Comparison of ENCODE assay signal across 1 cellular context in the genomic region with DNA sequence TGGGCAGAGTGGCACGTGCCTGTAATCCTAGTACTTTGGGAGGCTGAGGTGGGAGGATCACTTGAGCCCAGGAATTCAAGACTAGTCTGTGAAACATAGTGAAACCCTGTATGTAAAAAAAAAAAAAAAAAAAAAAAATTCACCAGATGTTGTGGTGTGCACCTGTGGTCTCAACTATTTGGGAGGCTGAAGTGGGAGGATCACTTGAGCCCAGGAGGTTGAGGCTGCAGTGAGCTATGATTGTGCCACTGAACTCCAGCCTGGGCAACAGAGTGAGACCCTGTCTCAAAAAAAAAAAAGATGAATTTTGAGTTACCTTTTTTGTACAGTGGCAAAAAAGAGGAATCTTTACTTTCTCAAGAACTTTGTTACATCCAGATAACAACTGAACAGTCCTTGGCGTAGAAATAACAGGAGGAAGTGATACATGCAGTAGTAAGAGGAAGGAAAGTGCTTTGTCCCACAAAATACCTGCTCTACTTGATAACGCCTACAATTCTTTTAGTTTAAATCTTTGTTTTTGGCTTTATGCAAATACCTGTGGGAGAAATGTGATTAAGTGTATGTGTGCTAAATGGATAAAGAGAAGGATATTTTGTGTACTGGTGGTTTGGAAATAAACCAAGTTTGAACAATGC.
TF ChIP-seq lines count a peak whose summit lies in the region.

No MANE protein-coding gene starts in this region.

TF ChIP-seq in GM12878, 131 proteins besides CTCF, POLR2A, EP300 and RAD21:
- TF ChIP-seq RBBP5 (conservative IDR thresholded peaks at IDR 0.05) (no peak), TBL1XR1 (IDR thresholded peaks at IDR 0.05; ENCODE audit: low read depth, low read length) (no peak), SPI1 (IDR thresholded peaks at IDR 0.05; ENCODE audit: borderline replicate concordance, insufficient read depth, low read depth, low read length) (peak; percentile 18; the same call in 1 of the 2 replicates), SMARCA5 (IDR thresholded peaks at IDR 0.05) (no peak), ATF7 (IDR thresholded peaks at IDR 0.05; ENCODE audit: low read depth) (no peak), STAT1 (conservative IDR thresholded peaks at IDR 0.05) (no peak), SP1 (IDR thresholded peaks at IDR 0.05; ENCODE audit: low read depth, low read length) (no peak), CBX5 (IDR thresholded peaks at IDR 0.05; ENCODE audit: low read depth) (no peak)
TF ChIP-seq in GM12878: peak in this region for 1.
